In the genomic region with DNA sequence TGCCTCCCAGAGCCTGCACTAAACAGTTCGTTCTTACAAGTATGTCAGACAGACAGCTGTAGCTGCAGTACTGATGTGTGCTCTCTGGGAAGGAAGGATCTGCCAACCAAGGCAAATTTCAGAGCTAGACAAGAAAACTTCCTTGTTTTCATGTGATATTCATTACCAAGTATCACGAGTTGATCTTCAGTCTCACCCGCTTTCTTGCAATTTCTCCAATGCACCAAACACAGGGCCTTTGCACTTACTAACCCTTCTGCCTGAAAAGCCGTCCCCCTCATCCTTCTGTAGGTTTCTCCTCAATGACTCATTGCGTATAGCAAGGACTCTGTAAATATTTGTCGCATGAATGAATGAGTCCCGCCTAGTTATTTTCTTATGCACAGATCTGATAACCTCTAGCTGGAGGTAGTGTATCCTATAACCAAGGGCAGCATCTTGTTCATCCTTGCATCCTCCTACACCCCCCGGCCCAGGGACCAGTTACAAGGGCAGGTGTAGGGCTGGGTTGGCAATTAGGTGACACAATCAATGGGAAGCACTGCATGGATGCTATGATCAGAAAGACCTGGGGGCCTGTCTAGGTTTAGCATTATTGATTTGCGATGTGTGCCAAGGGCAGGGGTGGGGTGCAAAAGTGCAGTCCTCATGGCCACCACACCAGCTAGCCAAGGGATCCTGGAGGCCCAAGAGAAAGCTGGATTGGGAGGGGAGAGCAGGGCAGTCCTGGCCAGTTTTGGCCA, we compare ENCODE assay signal across 9 cellular contexts. TPM values are rescaled to one million over a fixed set of nuclear protein-coding genes. Genes with fewer than 3 reads are reported as not detected.
DNase-seq lines count a peak whose midpoint lies in the region; ATAC-seq, FAIRE-seq and TF ChIP-seq lines count a peak whose summit lies in the region.
"Had no signal": no experiment of that assay in that cellular context is flagged by ENCODE, and none has a peak within 500 bp of the region (broad histone marks: within the 10 kb centered on the region; RNA-seq: fewer than 3 reads in every experiment).

No MANE protein-coding gene starts in this region.

- no peaks in the 10 kb centered on the region for H3K27me3 ChIP-seq in astrocyte (ENCODE audit: insufficient read depth, low read length)

- H3K4me3 ChIP-seq in astrocyte (ENCODE audit: insufficient read depth, low read depth, low read length) = peak overlapping the region; percentile 72

- peaks cover 100% of the 10 kb centered on the region for H3K79me2 ChIP-seq in astrocyte (ENCODE audit: insufficient read depth, low read length)

- POLR2A ChIA-PET in activated naive CD8-positive, alpha-beta T cell treated with anti-CD3 and anti-CD28 coated beads, Interleukin-2, amount 10 ng/mL, durations not matched to agents 7 days and 5 days (lab: Charles Lee) = no interaction called here

- H3K4me1 ChIP-seq in astrocyte (ENCODE audit: insufficient read depth, low read length) = peaks cover 33% of the 10 kb centered on the region

- H3K4me2 ChIP-seq in astrocyte (ENCODE audit: low read length) = peak overlapping the region; percentile 83

- peaks cover 22% of the 10 kb centered on the region for H3K4me1 Mint-ChIP-seq in activated naive CD8-positive, alpha-beta T cell treated with anti-CD3 and anti-CD28 coated beads, Interleukin-2, amount 10 ng/mL, durations not matched to agents 7 days and 5 days
- peaks cover 7% of the 10 kb centered on the region for H3K4me1 Mint-ChIP-seq in activated naive CD8-positive, alpha-beta T cell treated with anti-CD3 and anti-CD28 coated beads for 36 hours
- peaks cover 25% of the 10 kb centered on the region for H3K4me1 Mint-ChIP-seq in astrocyte (ENCODE audit: low read depth, unreplicated experiment)

- peaks cover 20% of the 10 kb centered on the region for H3K36me3 ChIP-seq in astrocyte (ENCODE audit: insufficient read depth, low read length)

- H3K27ac ChIP-seq in astrocyte (ENCODE audit: low read depth, low read length) = no peak overlapping the region

- peaks cover 13% of the 10 kb centered on the region for H3K36me3 Mint-ChIP-seq in activated naive CD8-positive, alpha-beta T cell treated with anti-CD3 and anti-CD28 coated beads, Interleukin-2, amount 10 ng/mL, durations not matched to agents 7 days and 5 days
- no peaks in the 10 kb centered on the region for H3K36me3 Mint-ChIP-seq in activated naive CD8-positive, alpha-beta T cell treated with anti-CD3 and anti-CD28 coated beads for 36 hours
- peaks cover 14% of the 10 kb centered on the region for H3K36me3 Mint-ChIP-seq in astrocyte (ENCODE audit: low read depth, unreplicated experiment)

- no peaks in the 10 kb centered on the region for H3K9me3 ChIP-seq in astrocyte (ENCODE audit: insufficient read depth, low read depth, low read length)

- H3K4me3 Mint-ChIP-seq in activated naive CD8-positive, alpha-beta T cell treated with anti-CD3 and anti-CD28 coated beads, Interleukin-2, amount 10 ng/mL, durations not matched to agents 7 days and 5 days = peak overlapping the region; percentile 96
- H3K4me3 Mint-ChIP-seq in activated naive CD8-positive, alpha-beta T cell treated with anti-CD3 and anti-CD28 coated beads for 36 hours = no peak overlapping the region
- H3K4me3 Mint-ChIP-seq in astrocyte (ENCODE audit: unreplicated experiment) = peak overlapping the region; percentile 95

- no peak overlapping the region for H3K27ac Mint-ChIP-seq in activated naive CD8-positive, alpha-beta T cell treated with anti-CD3 and anti-CD28 coated beads, Interleukin-2, amount 10 ng/mL, durations not matched to agents 7 days and 5 days
- no peak overlapping the region for H3K27ac Mint-ChIP-seq in activated naive CD8-positive, alpha-beta T cell treated with anti-CD3 and anti-CD28 coated beads for 36 hours
- peak overlapping the region; percentile 59 for H3K27ac Mint-ChIP-seq in astrocyte (ENCODE audit: unreplicated experiment)
- H3K27ac Mint-ChIP-seq: naive thymus-derived CD4-positive, alpha-beta T cell had no signal

- peak overlapping the region; percentile 85 for H3K9ac ChIP-seq in astrocyte (ENCODE audit: low read length)

- TF ChIP-seq CTCF in astrocyte (IDR thresholded peaks at IDR 0.05; ENCODE audit: insufficient read depth, low read depth, low read length) (no peak), omental fat pad (IDR thresholded peaks at IDR 0.05) (no peak)

- H4K20me1 ChIP-seq in astrocyte (ENCODE audit: insufficient read depth, low read length) = peaks cover 75% of the 10 kb centered on the region

- DNase-seq in activated naive CD8-positive, alpha-beta T cell treated with anti-CD3 and anti-CD28 coated beads, Interleukin-2, amount 10 ng/mL, durations not matched to agents 7 days and 5 days = no peak
- no peak for DNase-seq in activated naive CD8-positive, alpha-beta T cell treated with anti-CD3 and anti-CD28 coated beads for 36 hours
- DNase-seq in astrocyte (ENCODE audit: low read depth) (peak; percentile 31), left colon (no peak), urothelium cell line (ENCODE audit: low spot score) (peak; percentile 22), omental fat pad (ENCODE audit: low spot score) (no peak)
- DNase-seq in effector CD8-positive, alpha-beta T cell (lab: John Stamatoyannopoulos, UW) = no peak
- DNase-seq: naive thymus-derived CD4-positive, alpha-beta T cell had no signal

- FAIRE-seq in astrocyte (lab: Jason Lieb, UNC) (no peak), urothelium cell line (lab: Jason Lieb, UNC) (no peak)

- intact Hi-C loops in left colon (cut with DNase I, micrococcal nuclease) = no loop called here

- ATAC-seq in activated naive CD8-positive, alpha-beta T cell treated with anti-CD3 and anti-CD28 coated beads, Interleukin-2, amount 10 ng/mL, durations not matched to agents 7 days and 5 days (ENCODE audit: low read depth) = no peak
- ATAC-seq in left colon (peak; percentile 18), GM18907 (IDR thresholded peaks at IDR 0.05; ENCODE audit: unreplicated experiment) (no peak), omental fat pad (ENCODE audit: low FRiP score) (no peak)

- no peaks in the 10 kb centered on the region for H3K9me3 Mint-ChIP-seq in activated naive CD8-positive, alpha-beta T cell treated with anti-CD3 and anti-CD28 coated beads, Interleukin-2, amount 10 ng/mL, durations not matched to agents 7 days and 5 days
- H3K9me3 Mint-ChIP-seq in activated naive CD8-positive, alpha-beta T cell treated with anti-CD3 and anti-CD28 coated beads for 36 hours = no peaks in the 10 kb centered on the region
- H3K9me3 Mint-ChIP-seq in astrocyte (ENCODE audit: unreplicated experiment) = no peaks in the 10 kb centered on the region
- H3K9me3 Mint-ChIP-seq: naive thymus-derived CD4-positive, alpha-beta T cell had no signal

- H2AFZ ChIP-seq in astrocyte (ENCODE audit: low read depth, low read length) = no peak overlapping the region

- H3K27me3 Mint-ChIP-seq in activated naive CD8-positive, alpha-beta T cell treated with anti-CD3 and anti-CD28 coated beads, Interleukin-2, amount 10 ng/mL, durations not matched to agents 7 days and 5 days = peaks cover 10% of the 10 kb centered on the region
- H3K27me3 Mint-ChIP-seq in activated naive CD8-positive, alpha-beta T cell treated with anti-CD3 and anti-CD28 coated beads for 36 hours = peaks cover 32% of the 10 kb centered on the region
- no peaks in the 10 kb centered on the region for H3K27me3 Mint-ChIP-seq in astrocyte (ENCODE audit: low read depth, unreplicated experiment)

RNA-seq across cellular contexts. Expression of gene GPR157, which starts 51.3 kb away (rescaled TPM):
- total RNA-seq in activated naive CD8-positive, alpha-beta T cell treated with anti-CD3 and anti-CD28 coated beads, Interleukin-2, amount 10 ng/mL, durations not matched to agents 7 days and 5 days = 1 to 10 TPM; 3.1 to 3.3 TPM
- 1 to 10 TPM; 2.1 to 2.3 TPM for total RNA-seq in activated naive CD8-positive, alpha-beta T cell treated with anti-CD3 and anti-CD28 coated beads for 36 hours
- total RNA-seq in astrocyte = 5.4 and 8.2 TPM in 2 replicates
- 10 to 100 TPM in 1 of 2 donors, 1 to 10 TPM in 1; 9.1 to 14.2 TPM for total RNA-seq in left colon
- total RNA-seq in omental fat pad = 1 to 10 TPM; 1.6 to 8.8 (median 6.9) TPM

RNA-seq across cellular contexts. Expression of gene H6PD, which starts 54.3 kb away (rescaled TPM):
- total RNA-seq in activated naive CD8-positive, alpha-beta T cell treated with anti-CD3 and anti-CD28 coated beads, Interleukin-2, amount 10 ng/mL, durations not matched to agents 7 days and 5 days = 10 to 100 TPM; 15.3 to 15.9 TPM
- 1 to 10 TPM; 5.7 to 5.9 TPM for total RNA-seq in activated naive CD8-positive, alpha-beta T cell treated with anti-CD3 and anti-CD28 coated beads for 36 hours
- 13.9 and 18.9 TPM in 2 replicates for total RNA-seq in astrocyte
- 10 to 100 TPM; 33.4 to 34.9 TPM for total RNA-seq in left colon
- 100 to 1,000 TPM in 1 of 4 donors, 10 to 100 TPM in 3; 75.5 to 142 (median 82.7) TPM for total RNA-seq in omental fat pad

Comparison
In these comparisons a context has a peak if more than half of its experiments do, and no peak if none do; other contexts are left out.
1. DNase-seq: peak in astrocyte (single experiment) and urothelium cell line (single experiment); none in activated naive CD8-positive, alpha-beta T cell treated with anti-CD3 and anti-CD28 coated beads, Interleukin-2, amount 10 ng/mL, durations not matched to agents 7 days and 5 days (single experiment), activated naive CD8-positive, alpha-beta T cell treated with anti-CD3 and anti-CD28 coated beads for 36 hours (single experiment), left colon (0 of 2), effector CD8-positive, alpha-beta T cell (single experiment) and omental fat pad (single experiment).